Comparison of ENCODE assay signal across 21 cellular contexts in genomic region chr3:132504375-132504921, GRCh38.
"Had no signal": no experiment of that assay in that cellular context is flagged by ENCODE, and none has a peak within 500 bp of the region (broad histone marks: within the 10 kb centered on the region; RNA-seq: fewer than 3 reads in every experiment).

No MANE protein-coding gene starts in this region.

- H3K4me3 ChIP-seq: esophagus muscularis mucosa, gastrocnemius medialis, heart right ventricle, left ventricle myocardium inferior, lower lobe of right lung, neural progenitor cell, psoas muscle, testis, tibial nerve had no signal

- DNase-seq: central memory CD4-positive, alpha-beta T cell; effector memory CD8-positive, alpha-beta T cell; gastrocnemius medialis; heart right ventricle; hypothalamus; left ventricle myocardium inferior; lower lobe of right lung; occipital lobe; psoas muscle; stimulated activated CD4-positive, alpha-beta T cell treated with anti-CD3 and anti-CD28 coated beads, Interleukin-2, amount 100 ng/mL, for 24 hours; stimulated activated CD4-positive, alpha-beta T cell treated with anti-CD3 and anti-CD28 coated beads, Interleukin-4, amount 100 ng/mL, for 4 hours; stimulated activated naive B cell treated with anti-CD40 and anti-IgM and Interleukin-4, amounts not matched to agents 10 μg/mL and 1 μg/mL and 100 μg/mL, for 72 hours; stimulated activated naive CD8-positive, alpha-beta T cell treated with anti-CD3 and anti-CD28 coated beads, Interleukin-15, amount 100 ng/mL, for 72 hours; testis had no signal

- H3K9me3 ChIP-seq: esophagus muscularis mucosa, gastrocnemius medialis, heart right ventricle, left ventricle myocardium inferior, lower lobe of right lung, psoas muscle, testis, tibial nerve had no signal

- H3K27me3 ChIP-seq: esophagus muscularis mucosa, gastrocnemius medialis, heart right ventricle, neural progenitor cell, testis, tibial nerve had no signal

- H3K4me2 ChIP-seq: neural progenitor cell had no signal

- H3K4me1 ChIP-seq: esophagus muscularis mucosa, gastrocnemius medialis, left ventricle myocardium inferior, lower lobe of right lung, neural progenitor cell, psoas muscle, testis, tibial nerve had no signal

- FAIRE-seq: keratinocyte had no signal

- H2AFZ ChIP-seq: neural progenitor cell had no signal

- H3K9ac ChIP-seq: neural progenitor cell had no signal

- ATAC-seq: effector memory CD8-positive, alpha-beta T cell; gastrocnemius medialis; heart right ventricle; lower lobe of right lung; natural killer cell treated with Interleukin-12 subunit alpha and Interleukin-12 subunit beta and Interleukin-15 and Interleukin-18, amount 100 ng/mL, for 72 hours; psoas muscle; sciatic nerve; stimulated activated naive B cell treated with anti-CD40 and anti-IgM and Interleukin-4, amounts not matched to agents 10 μg/mL and 1 μg/mL and 100 μg/mL, for 72 hours; stimulated activated naive CD8-positive, alpha-beta T cell treated with anti-CD3 and anti-CD28 coated beads, Interleukin-15, amount 100 ng/mL, for 72 hours had no signal

- H3K27ac ChIP-seq: epithelial cell of prostate, esophagus muscularis mucosa, gastrocnemius medialis, heart right ventricle, left ventricle myocardium inferior, lower lobe of right lung, neural progenitor cell, psoas muscle, testis, tibial nerve had no signal
